ENCODE assay signal across 8 cellular contexts in the genomic region with DNA sequence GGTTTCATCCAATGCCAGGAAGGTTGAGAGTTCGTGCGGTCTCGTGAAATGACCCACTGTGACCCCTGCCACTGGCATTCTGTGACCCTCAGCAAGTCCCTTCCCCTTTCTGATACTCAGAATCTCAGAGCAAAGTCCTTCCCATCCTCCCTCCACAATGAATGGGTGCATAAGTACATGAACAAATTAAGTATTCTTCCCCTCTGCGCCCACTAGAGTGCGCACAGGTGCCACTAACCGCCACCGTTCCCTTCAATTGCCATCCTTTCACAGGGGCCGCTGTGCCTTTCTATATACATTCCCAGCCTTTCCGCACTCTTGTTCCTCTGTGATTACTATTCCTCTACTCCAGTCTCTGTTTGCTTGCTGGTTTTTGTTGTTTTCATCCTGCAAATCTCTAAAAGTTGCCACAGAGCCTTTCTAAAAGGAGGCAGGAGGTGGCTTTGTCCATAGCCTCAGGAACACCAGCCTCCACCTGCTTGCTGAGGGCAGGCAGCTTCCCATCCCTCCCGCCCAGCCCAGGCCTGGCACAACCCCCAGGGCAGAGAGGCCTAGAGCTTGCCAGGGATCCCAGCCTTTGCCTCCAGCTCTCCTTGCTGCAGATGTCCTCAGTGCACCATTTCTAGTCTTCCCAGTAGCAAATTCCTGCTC. TPM values are rescaled to one million over a fixed set of nuclear protein-coding genes. Genes with fewer than 3 reads are reported as not detected.
DNase-seq lines count a peak whose midpoint lies in the region; ATAC-seq and TF ChIP-seq lines count a peak whose summit lies in the region.

No MANE protein-coding gene starts in this region.

- POLR2A ChIA-PET in PC-3 (lab: Charles Lee; ENCODE audit: unreplicated experiment): no interaction called here

- in situ Hi-C loops in KBM-7 (cut with MboI; ENCODE audit: low pct_unique_long_range_greater_than_20kb, low sequenced_read_pairs): no loop called here

- H3K4me1 ChIP-seq in PC-3 (ENCODE audit: insufficient read depth, low read length) (peaks cover 13% of the 10 kb centered on the region), stomach (peaks cover 7 to 21% (median 12%) of the 10 kb centered on the region in 4 donors)

- H4K20me1 ChIP-seq in PC-3 (ENCODE audit: low read length): no peaks in the 10 kb centered on the region

- no peak overlapping the region for H3K4me3 Mint-ChIP-seq in activated T-cell treated with anti-CD3 and anti-CD28 coated beads, Interleukin-2, amount 50 U/mL, for 4 hours
- H3K4me3 Mint-ChIP-seq in nephron progenitor cell: no peak overlapping the region

- no TSS peak for BruUV-seq in PC-3 (replicated peaks; lab: Mats Ljungman, UMichigan)

- H3K4me3 ChIP-seq in PC-3 (ENCODE audit: low read length): no peak overlapping the region
- no peak overlapping the region for H3K4me3 ChIP-seq in fibroblast of mammary gland (ENCODE audit: control insufficient read depth, low read depth, low read length)
- no peak overlapping the region for H3K4me3 ChIP-seq in stomach

- H3K9me3 Mint-ChIP-seq in activated T-cell treated with anti-CD3 and anti-CD28 coated beads, Interleukin-2, amount 50 U/mL, for 4 hours: no peaks in the 10 kb centered on the region
- H3K9me3 Mint-ChIP-seq in nephron progenitor cell: no peaks in the 10 kb centered on the region

- CTCF ChIA-PET in PC-3 (lab: Charles Lee): no interaction called here

- no peak for TF ChIP-seq EP300 in stomach (IDR thresholded peaks at IDR 0.05)

- no peaks in the 10 kb centered on the region for H3K27me3 Mint-ChIP-seq in activated T-cell treated with anti-CD3 and anti-CD28 coated beads, Interleukin-2, amount 50 U/mL, for 4 hours (ENCODE audit: low read depth)
- peaks cover 30% of the 10 kb centered on the region for H3K27me3 Mint-ChIP-seq in nephron progenitor cell (ENCODE audit: low read depth, poor library complexity)

- no peaks in the 10 kb centered on the region for H3K36me3 Mint-ChIP-seq in activated T-cell treated with anti-CD3 and anti-CD28 coated beads, Interleukin-2, amount 50 U/mL, for 4 hours (ENCODE audit: insufficient read depth)
- no peaks in the 10 kb centered on the region for H3K36me3 Mint-ChIP-seq in nephron progenitor cell (ENCODE audit: low read depth)

- TF ChIP-seq CTCF in PC-3 (conservative IDR thresholded peaks at IDR 0.05; ENCODE audit: low read depth, low read length) (peak; percentile 83), fibroblast of mammary gland (conservative IDR thresholded peaks at IDR 0.05; ENCODE audit: control insufficient read depth, insufficient read depth, low read depth, low read length) (peak; percentile 80), nephron progenitor cell (IDR thresholded peaks at IDR 0.05) (peak; percentile 85), stomach (IDR thresholded peaks at IDR 0.05) (peak in 5 of 7 experiments; percentile 69 to 80 (median 71))

- H3F3A ChIP-seq in PC-3 (ENCODE audit: low read length, unreplicated experiment): no peaks in the 10 kb centered on the region

- intact Hi-C loops in PC-3 (cut with micrococcal nuclease) (loop anchor here (1.0 kb wide), 1 partner anchor 129 kb away; no protein-coding TSS in a partner anchor), stomach (cut with DNase I; ENCODE audit: low total_unique reads) (no loop called here)

- peaks cover 4% of the 10 kb centered on the region for H3K4me1 Mint-ChIP-seq in activated T-cell treated with anti-CD3 and anti-CD28 coated beads, Interleukin-2, amount 50 U/mL, for 4 hours (ENCODE audit: low read depth)
- no peaks in the 10 kb centered on the region for H3K4me1 Mint-ChIP-seq in nephron progenitor cell

- no peak overlapping the region for H2AFZ ChIP-seq in PC-3 (ENCODE audit: low read length)

- H3K9ac ChIP-seq in PC-3 (ENCODE audit: low read length): no peak overlapping the region

- H3K9me3 ChIP-seq in PC-3 (ENCODE audit: low read length) (no peaks in the 10 kb centered on the region), stomach (no peaks in the 10 kb centered on the region)

- H3K79me2 ChIP-seq in PC-3 (ENCODE audit: low read length): no peaks in the 10 kb centered on the region

- H3K27ac Mint-ChIP-seq in nephron progenitor cell: no peak overlapping the region

- TF ChIP-seq POLR2A in stomach (IDR thresholded peaks at IDR 0.05): no peak

- H3K36me3 ChIP-seq in PC-3 (ENCODE audit: low read depth, low read length) (no peaks in the 10 kb centered on the region), stomach (no peaks in the 10 kb centered on the region)

- ATAC-seq in PC-3 (peak; percentile 83), GM21381 (IDR thresholded peaks at IDR 0.05; ENCODE audit: unreplicated experiment) (no peak)
- ATAC-seq in activated T-cell treated with anti-CD3 and anti-CD28 coated beads, Interleukin-2, amount 50 U/mL, for 4 hours: peak; percentile 91 to 97

- H3K4me2 ChIP-seq in PC-3 (ENCODE audit: low read length): no peak overlapping the region

- DNase-seq in GDM1 (lab: John Stamatoyannopoulos, UW) (peak; percentile 58), KBM-7 (peak; percentile 88), PC-3 (peak; percentile 74), fibroblast of mammary gland (ENCODE audit: low read depth) (peak; percentile 72), nephron progenitor cell (peak; percentile 70), stomach (peak; percentile 75)
- DNase-seq in activated T-cell treated with anti-CD3 and anti-CD28 coated beads, Interleukin-2, amount 50 U/mL, for 4 hours: peak; percentile 57

- H3K27me3 ChIP-seq in PC-3 (ENCODE audit: low read length) (no peaks in the 10 kb centered on the region), stomach (no peaks in the 10 kb centered on the region)

- H3K9me2 ChIP-seq in PC-3 (replicated peaks; ENCODE audit: low read length): no peaks in the 10 kb centered on the region

- H3K27ac ChIP-seq in PC-3 (ENCODE audit: low read length): no peak overlapping the region
- no peak overlapping the region for H3K27ac ChIP-seq in stomach

- 4 to 8% (median 5%) methylated on average over 10 of the region's 10 CpGs for WGBS in stomach, 5 donors

RNA-seq across cellular contexts. Expression of a gene that starts 6.7 kb away (rescaled TPM):
- total RNA-seq in PC-3 (2014; rRNA removed) (81.2 and 96.4 TPM in 2 replicates), stomach (100 to 1,000 TPM in 1 of 5 donors, 10 to 100 TPM in 4; 33.8 to 109 (median 64.6) TPM)
- 10 to 100 TPM; 87.0 to 92.2 (median 89.8) TPM for total RNA-seq in activated T-cell treated with anti-CD3 and anti-CD28 coated beads, Interleukin-2, amount 50 U/mL, for 4 hours
- 10 to 100 TPM; 19.8 to 36.9 (median 30.4) TPM for polyA plus RNA-seq in stomach

RNA-seq across cellular contexts. Expression of a gene that starts 43.3 kb away (rescaled TPM):
- total RNA-seq in PC-3 (2014; rRNA removed) (not detected in 2 replicates), stomach (not detected)
- total RNA-seq in activated T-cell treated with anti-CD3 and anti-CD28 coated beads, Interleukin-2, amount 50 U/mL, for 4 hours: not detected
- polyA plus RNA-seq in stomach: not detected
